In the genomic region with DNA sequence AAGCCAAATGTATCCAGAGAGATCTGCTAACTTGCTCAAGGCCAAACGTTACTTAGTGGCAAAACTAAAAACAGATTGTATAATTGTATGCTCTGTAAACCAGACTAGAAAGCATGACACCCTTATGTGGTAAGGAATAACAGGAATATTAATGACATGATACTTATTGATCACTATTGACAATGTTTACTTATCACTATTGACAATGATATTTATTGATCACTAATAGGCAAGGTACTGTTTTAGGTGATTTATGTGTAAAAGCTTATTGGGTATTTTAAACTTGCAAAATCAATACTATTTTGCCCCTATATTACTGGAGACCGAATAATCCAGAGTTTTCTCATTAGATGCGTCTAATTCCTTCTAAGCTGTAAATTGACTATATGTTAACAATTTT, we compare ENCODE assay signal across 28 cellular contexts.
"Had no signal": no experiment of that assay in that cellular context is flagged by ENCODE, and none has a peak within 500 bp of the region (broad histone marks: within the 10 kb centered on the region; RNA-seq: fewer than 3 reads in every experiment).

No MANE protein-coding gene starts in this region.

- H3K4me3 ChIP-seq: colonic mucosa, coronary artery, dorsolateral prefrontal cortex, esophagus muscularis mucosa, esophagus squamous epithelium, gastrocnemius medialis, gastroesophageal sphincter, heart left ventricle, heart right ventricle, hepatocyte had no signal

- H3K9me3 ChIP-seq: colonic mucosa, esophagus muscularis mucosa, esophagus squamous epithelium, gastrocnemius medialis, gastroesophageal sphincter, heart left ventricle, heart right ventricle had no signal

- H3K27me3 ChIP-seq: colonic mucosa, dorsolateral prefrontal cortex, esophagus muscularis mucosa, esophagus squamous epithelium, foreskin keratinocyte, gastrocnemius medialis, gastroesophageal sphincter, heart left ventricle, heart right ventricle, hepatocyte had no signal

- ATAC-seq: effector memory CD8-positive, alpha-beta T cell; esophagus mucosa; foreskin keratinocyte; gastrocnemius medialis; gastroesophageal sphincter; heart left ventricle; heart right ventricle had no signal

- FAIRE-seq: colon, endometrium, endothelial cell of umbilical vein had no signal

- H3K27ac ChIP-seq: colonic mucosa, coronary artery, dorsolateral prefrontal cortex, epithelial cell of prostate, esophagus muscularis mucosa, esophagus squamous epithelium, foreskin keratinocyte, gastrocnemius medialis, gastroesophageal sphincter, heart left ventricle, heart right ventricle, hepatocyte had no signal

- H3K4me1 ChIP-seq: colonic mucosa, esophagus squamous epithelium, foreskin keratinocyte, gastrocnemius medialis had no signal

- H3K36me3 ChIP-seq: colonic mucosa, esophagus muscularis mucosa, esophagus squamous epithelium, gastrocnemius medialis, gastroesophageal sphincter, heart left ventricle, heart right ventricle had no signal

- H3K79me2 ChIP-seq: hepatocyte had no signal

- DNase-seq: colonic mucosa; cortex of kidney; dermis blood vessel endothelial cell; dorsolateral prefrontal cortex; effector CD4-positive, alpha-beta T cell; effector CD8-positive, alpha-beta T cell; effector memory CD4-positive, alpha-beta T cell; effector memory CD8-positive, alpha-beta T cell; endodermal cell; erythroblast; esophagus squamous epithelium; foreskin fibroblast; foreskin keratinocyte; foreskin melanocyte; gastrocnemius medialis; glutamatergic neuron; head of caudate nucleus; heart left ventricle; heart right ventricle had no signal

- H2AFZ ChIP-seq: hepatocyte had no signal

- H3K4me2 ChIP-seq: hepatocyte had no signal
